Comparison of ENCODE assay signal across 8 cellular contexts in genomic region chr18:75208836-75209128, GRCh38. TPM values are rescaled to one million over a fixed set of nuclear protein-coding genes. Genes with fewer than 3 reads are reported as not detected.
DNase-seq lines count a peak whose midpoint lies in the region; ATAC-seq and TF ChIP-seq lines count a peak whose summit lies in the region.

No MANE protein-coding gene starts in this region.

- H3K27me3 ChIP-seq in BJ (ENCODE audit: control insufficient read depth, insufficient read depth, low read length): no peaks in the 10 kb centered on the region
- H3K27me3 ChIP-seq in mucosa of rectum (ENCODE audit: control insufficient read depth in 2 of 2, insufficient read depth in 2 of 2, low read length in 2 of 2): no peaks in the 10 kb centered on the region

- H3K36me3 ChIP-seq in BJ (ENCODE audit: control insufficient read depth, insufficient read depth, low read length): peaks cover 3% of the 10 kb centered on the region
- no peaks in the 10 kb centered on the region for H3K36me3 ChIP-seq in mucosa of rectum (ENCODE audit: control insufficient read depth in 2 of 2, insufficient read depth in 2 of 2, low read length in 2 of 2)

- H3K27me3 Mint-ChIP-seq in MCF 10A (ENCODE audit: insufficient read depth, unreplicated experiment): no peaks in the 10 kb centered on the region

- H3K9me3 ChIP-seq in mucosa of rectum (ENCODE audit: control insufficient read depth in 2 of 2, low read length in 2 of 2): no peaks in the 10 kb centered on the region

- H3K4me1 Mint-ChIP-seq in MCF 10A (ENCODE audit: insufficient read depth, unreplicated experiment): peaks cover 34% of the 10 kb centered on the region

- peaks cover 13% of the 10 kb centered on the region for H3K36me3 Mint-ChIP-seq in MCF 10A (ENCODE audit: insufficient read depth, unreplicated experiment)

- peak overlapping the region; percentile 86 to 90 for H3K9ac ChIP-seq in mucosa of rectum (ENCODE audit: low read depth in 1 of 2, low read length in 2 of 2)

- H3K4me3 ChIP-seq in BJ (ENCODE audit: low read depth, low read length): peak overlapping the region; percentile 68
- peak overlapping the region; percentile 76 to 79 for H3K4me3 ChIP-seq in mucosa of rectum (ENCODE audit: low read length in 2 of 2)

- H3K4me1 ChIP-seq in mucosa of rectum (ENCODE audit: control insufficient read depth in 2 of 2, insufficient read depth in 2 of 2, low read length in 2 of 2): peaks cover 26 to 39% of the 10 kb centered on the region in 2 donors

- CTCF ChIA-PET in BJ (lab: Yijun Ruan, JAX): interaction anchor here (0.7 kb wide), 1 partner anchor 271 kb away, joined by 3 read pairs; no protein-coding TSS in a partner anchor
- CTCF ChIA-PET in MCF 10A (lab: Yijun Ruan, JAX): no interaction called here

- POLR2A ChIA-PET in BJ (lab: Charles Lee) (no interaction called here), MCF 10A (lab: Yijun Ruan, JAX) (interaction anchor here (0.6 to 3.8 kb wide), 8 partner anchors 23 to 922 kb away, joined by 3 to 28 read pairs (median 7); partner anchors contain the start of gene ZNF407)

- TF ChIP-seq CTCF in BJ (IDR thresholded peaks at IDR 0.05; ENCODE audit: insufficient read depth, low read depth, low read length): no peak
- no peak for TF ChIP-seq CTCF in MCF 10A (IDR thresholded peaks at IDR 0.05; ENCODE audit: unreplicated experiment)

- intact Hi-C loops in MCF 10A (cut with micrococcal nuclease): loop anchor here (1.0 to 5.0 kb wide), 4 partner anchors 200 to 554 kb away; no protein-coding TSS in a partner anchor

- peak overlapping the region; percentile 98 for H3K4me3 Mint-ChIP-seq in MCF 10A (ENCODE audit: unreplicated experiment)

- H3K27ac Mint-ChIP-seq in MCF 10A (ENCODE audit: low read depth, unreplicated experiment): peak overlapping the region; percentile 92

- no peaks in the 10 kb centered on the region for H3K9me3 Mint-ChIP-seq in MCF 10A (ENCODE audit: unreplicated experiment)

- BruUV-seq in MCF 10A (replicated peaks; lab: Mats Ljungman, UMichigan): no TSS peak

- no peak for DNase-seq in BJ (ENCODE audit: low read depth)
- DNase-seq in MCF 10A (ENCODE audit: unreplicated experiment): no peak
- DNase-seq in effector CD4-positive, alpha-beta T cell: no peak
- no peak for DNase-seq in HPDE6-E6E7 (ENCODE audit: extremely low spot score)
- DNase-seq in NCI-H510A (lab: John Stamatoyannopoulos, UW): no peak

- peak overlapping the region; percentile 95 to 97 for H3K27ac ChIP-seq in mucosa of rectum (ENCODE audit: low read depth in 2 of 2, low read length in 2 of 2)

- peak; percentile 11 for ATAC-seq in GM19438 (IDR thresholded peaks at IDR 0.05; ENCODE audit: low read depth, unreplicated experiment)
- peak; percentile 16 for ATAC-seq in HG03571 (IDR thresholded peaks at IDR 0.05; ENCODE audit: unreplicated experiment)

RNA-seq across cellular contexts. Expression of gene PTGR3, which starts 0.2 kb away (rescaled TPM):
- polyA plus RNA-seq in BJ (2011; rRNA removed): 63.0 and 70.3 TPM in 2 replicates
- 58.4 and 99.1 TPM in 2 replicates for polyA minus RNA-seq in BJ (2011; rRNA and poly(A)+ RNA removed)
- total RNA-seq in MCF 10A (2022): 19.8 and 20.6 TPM in 2 replicates

RNA-seq across cellular contexts. Expression of gene TSHZ1, which starts 1.8 kb away (rescaled TPM):
- 19.3 and 23.9 TPM in 2 replicates for polyA plus RNA-seq in BJ (2011; rRNA removed)
- polyA minus RNA-seq in BJ (2011; rRNA and poly(A)+ RNA removed): 29.9 and 37.0 TPM in 2 replicates
- total RNA-seq in MCF 10A (2022): 9.7 and 11.7 TPM in 2 replicates
